ENCODE assay signal across 9 cellular contexts in the genomic region with DNA sequence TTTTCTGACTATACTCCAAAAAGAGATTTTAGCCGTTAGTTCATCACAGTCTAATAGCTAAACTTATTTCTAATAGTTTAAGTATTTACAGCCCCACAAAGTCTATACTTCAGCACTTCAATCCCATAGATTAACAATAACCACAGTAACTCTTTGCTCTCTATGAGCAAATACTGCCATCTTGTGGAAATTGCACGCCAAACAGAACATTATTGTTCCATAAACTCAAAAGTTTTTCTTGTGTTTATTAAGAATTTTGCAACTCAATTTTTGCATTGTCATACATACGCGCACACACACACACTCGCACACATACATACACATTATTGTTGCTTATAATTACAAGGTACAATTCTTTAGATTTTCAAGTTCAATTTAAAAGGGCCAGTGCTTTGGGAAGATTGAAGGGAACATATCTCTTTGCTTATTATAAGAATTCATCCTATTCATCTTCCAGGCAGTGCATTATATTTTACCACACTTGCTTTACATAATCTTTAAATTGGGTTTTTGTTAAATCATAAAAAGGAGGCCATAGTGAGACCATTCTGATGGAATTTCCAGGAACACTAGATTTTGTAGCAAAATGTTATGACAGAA.
A peak's percentile ranks its signal among the peaks of the same experiment; 100 is the strongest.
DNase-seq lines count a peak whose midpoint lies in the region; ATAC-seq and TF ChIP-seq lines count a peak whose summit lies in the region.
"Had no signal": no experiment of that assay in that cellular context is flagged by ENCODE, and none has a peak within 500 bp of the region (broad histone marks: within the 10 kb centered on the region; RNA-seq: fewer than 3 reads in every experiment).

No MANE protein-coding gene starts in this region.

- H3K27me3 ChIP-seq in esophagus squamous epithelium (no peaks in the 10 kb centered on the region), trophoblast cell (ENCODE audit: insufficient read depth, low read length) (no peaks in the 10 kb centered on the region)

- H3K4ac ChIP-seq in trophoblast cell (ENCODE audit: low read depth, low read length), result no peak overlapping the region

- H3K9ac ChIP-seq in trophoblast cell (ENCODE audit: low read length), result no peak overlapping the region

- H3K79me1 ChIP-seq in trophoblast cell (ENCODE audit: low read length), result no peaks in the 10 kb centered on the region

- H2AK5ac ChIP-seq in trophoblast cell (ENCODE audit: low read length), result no peak overlapping the region

- no peaks in the 10 kb centered on the region for H3K9me3 ChIP-seq in esophagus squamous epithelium
- no peaks in the 10 kb centered on the region for H3K9me3 ChIP-seq in trophoblast cell (ENCODE audit: insufficient read depth, low read depth, low read length)

- ATAC-seq in GM21367 (IDR thresholded peaks at IDR 0.05; ENCODE audit: unreplicated experiment), result peak; percentile 64
- ATAC-seq: activated T-cell treated with anti-CD3 and anti-CD28 coated beads, Interleukin-2, amount 50 U/mL, for 72 hours had no signal

- no peak for TF ChIP-seq POLR2A in esophagus squamous epithelium (IDR thresholded peaks at IDR 0.05)

- H3K36me3 ChIP-seq in esophagus squamous epithelium (no peaks in the 10 kb centered on the region), trophoblast cell (ENCODE audit: control insufficient read depth in 1 of 2, insufficient read depth in 2 of 2, low read length in 2 of 2) (no peaks in the 10 kb centered on the region)

- no peak overlapping the region for H2AFZ ChIP-seq in trophoblast cell (ENCODE audit: insufficient read depth, low read length, poor library complexity)

- intact Hi-C loops in esophagus squamous epithelium (cut with DNase I), result no loop called here

- in situ Hi-C loops in G401 (cut with HindIII; ENCODE audit: low sequenced_read_pairs), result no loop called here

- H3K79me2 ChIP-seq in trophoblast cell (ENCODE audit: control insufficient read depth, insufficient read depth, low read length, poor library complexity), result no peaks in the 10 kb centered on the region

- DNase-seq in G401 (ENCODE audit: low spot score) (peak; percentile 67), HT-29 (ENCODE audit: low spot score) (peak; percentile 73), RKO (ENCODE audit: low spot score) (peak; percentile 40), esophagus squamous epithelium (lab: John Stamatoyannopoulos, UW) (no peak), trophoblast cell (peak; percentile 27 to 85), SHP77 treated with DMSO at 0.1 percent for 48 hours (lab: John Stamatoyannopoulos, UW) (no peak), HuH-7.5 (ENCODE audit: low spot score) (no peak)

- no peak overlapping the region for H3K4me3 ChIP-seq in esophagus squamous epithelium
- no peak overlapping the region for H3K4me3 ChIP-seq in trophoblast cell (ENCODE audit: low read depth, low read length)

- WGBS in esophagus squamous epithelium, 2 donors, result 1 to 3% methylated on average over 5 of the region's 5 CpGs
- WGBS in trophoblast cell (ENCODE audit: extremely low coverage, insufficient coverage, insufficient read length), result no CpG with 5 or more reads among the region's 5 CpGs

- H2BK5ac ChIP-seq in trophoblast cell (ENCODE audit: low read depth, low read length, poor library complexity), result no peak overlapping the region

- H3K27ac ChIP-seq in esophagus squamous epithelium (no peak overlapping the region), trophoblast cell (ENCODE audit: low read depth, low read length) (no peak overlapping the region)

- TF ChIP-seq CTCF in esophagus squamous epithelium (IDR thresholded peaks at IDR 0.05), result peak; percentile 34 to 81 (median 66)

- H3K4me1 ChIP-seq in esophagus squamous epithelium (no peaks in the 10 kb centered on the region), trophoblast cell (ENCODE audit: control insufficient read depth in 1 of 2, insufficient read depth in 2 of 2, low read length in 2 of 2) (no peaks in the 10 kb centered on the region)

- no peak overlapping the region for H3K14ac ChIP-seq in trophoblast cell (ENCODE audit: low read length)

- H3K23ac ChIP-seq in trophoblast cell (ENCODE audit: low read length), result no peak overlapping the region

- no peak overlapping the region for H4K91ac ChIP-seq in trophoblast cell (ENCODE audit: low read depth, low read length)

- H4K12ac ChIP-seq in trophoblast cell (ENCODE audit: low read depth, low read length), result no peak overlapping the region

- H2BK12ac ChIP-seq in trophoblast cell (ENCODE audit: low read length), result no peak overlapping the region

- no peak overlapping the region for H2BK120ac ChIP-seq in trophoblast cell (ENCODE audit: insufficient read depth, low read length, poor library complexity)

- no peak overlapping the region for H3K18ac ChIP-seq in trophoblast cell (ENCODE audit: low read length)

- no peak overlapping the region for H3K4me2 ChIP-seq in trophoblast cell (ENCODE audit: low read length)

- H4K8ac ChIP-seq in trophoblast cell (ENCODE audit: low read depth, low read length), result no peak overlapping the region

Comparison
In these comparisons a context has a peak if more than half of its experiments do, and no peak if none do; other contexts are left out.
1. DNase-seq: peak in G401 (single experiment), HT-29 (single experiment), RKO (single experiment) and trophoblast cell (2 of 2); none in esophagus squamous epithelium (single experiment), SHP77 treated with DMSO at 0.1 percent for 48 hours (single experiment) and HuH-7.5 (single experiment).